28 cellular contexts compared by ENCODE assay signal in genomic region chr1:23797478-23798448, GRCh38. TPM values are rescaled to one million over a fixed set of nuclear protein-coding genes. Genes with fewer than 3 reads are reported as not detected.
DNase-seq lines count a peak whose midpoint lies in the region; ATAC-seq, FAIRE-seq and TF ChIP-seq lines count a peak whose summit lies in the region.
"Had no signal": no experiment of that assay in that cellular context is flagged by ENCODE, and none has a peak within 500 bp of the region (broad histone marks: within the 10 kb centered on the region; RNA-seq: fewer than 3 reads in every experiment).

No MANE protein-coding gene starts in this region.

- BruUV-seq in GM12878 (replicated peaks; lab: Mats Ljungman, UMichigan): no TSS peak

- H3K36me3 Mint-ChIP-seq in activated naive CD8-positive, alpha-beta T cell: peaks cover 2% of the 10 kb centered on the region
- peaks cover 6% of the 10 kb centered on the region for H3K36me3 Mint-ChIP-seq in activated naive CD8-positive, alpha-beta T cell treated with anti-CD3 and anti-CD28 coated beads for 36 hours

- H3K4me1 ChIP-seq in GM12878 (ENCODE audit: control insufficient read depth, insufficient read depth, low read length): peaks cover 9% of the 10 kb centered on the region
- peaks cover 38% of the 10 kb centered on the region for H3K4me1 ChIP-seq in mesenchymal stem cell (ENCODE audit: control insufficient read depth, insufficient read depth, low read depth, low read length)
- peaks cover 14 to 51% (median 41%) of the 10 kb centered on the region in 4 donors for H3K4me1 ChIP-seq in transverse colon
- peaks cover 9 to 14% of the 10 kb centered on the region in 2 donors for H3K4me1 ChIP-seq in ascending aorta
- H3K4me1 ChIP-seq: BE2C had no signal

- H3K4me2 ChIP-seq in GM12878 (ENCODE audit: control insufficient read depth, insufficient read depth) (no peak overlapping the region), mesenchymal stem cell (ENCODE audit: low read length, poor library complexity, severe bottlenecking) (no peak overlapping the region)
- H3K4me2 ChIP-seq: smooth muscle cell had no signal

- POLR2A ChIA-PET in GM12878 (lab: Charles Lee): interaction anchor here (1.0 kb wide), 1 partner anchor 11 kb away, joined by 4 read pairs; no protein-coding TSS in a partner anchor

- no peaks in the 10 kb centered on the region for H3K9me3 Mint-ChIP-seq in activated naive CD8-positive, alpha-beta T cell (ENCODE audit: low read depth)
- no peaks in the 10 kb centered on the region for H3K9me3 Mint-ChIP-seq in activated naive CD8-positive, alpha-beta T cell treated with anti-CD3 and anti-CD28 coated beads for 36 hours
- H3K9me3 Mint-ChIP-seq: effector memory CD8-positive, alpha-beta T cell; H9; naive B cell had no signal

- H3K4me3 ChIP-seq in GM12878: no peak overlapping the region
- H3K4me3 ChIP-seq in mesenchymal stem cell (ENCODE audit: insufficient read depth in 1 of 2, low read depth in 1 of 2, low read length in 2 of 2): no peak overlapping the region
- H3K4me3 ChIP-seq in transverse colon: no peak overlapping the region
- H3K4me3 ChIP-seq in ascending aorta: no peak overlapping the region
- H3K4me3 ChIP-seq: coronary artery, esophagus muscularis mucosa, smooth muscle cell, tibial nerve had no signal

- intact Hi-C loops in GM12878 (cut with micrococcal nuclease; ENCODE audit: unreplicated experiment): no loop called here
- intact Hi-C loops in transverse colon (cut with DNase I; ENCODE audit: low total_unique reads): no loop called here
- intact Hi-C loops in ascending aorta (cut with DNase I): no loop called here
- intact Hi-C loops in left cardiac atrium (cut with DNase I): no loop called here

- peaks cover 10% of the 10 kb centered on the region for H3K4me1 Mint-ChIP-seq in activated naive CD8-positive, alpha-beta T cell (ENCODE audit: low read depth)
- peaks cover 20% of the 10 kb centered on the region for H3K4me1 Mint-ChIP-seq in activated naive CD8-positive, alpha-beta T cell treated with anti-CD3 and anti-CD28 coated beads for 36 hours

- H3K9me3 ChIP-seq in GM12878 (replicated peaks; ENCODE audit: control insufficient read depth, insufficient read depth, low read length) (no peaks in the 10 kb centered on the region), mesenchymal stem cell (ENCODE audit: control insufficient read depth, low read length) (no peaks in the 10 kb centered on the region), transverse colon (no peaks in the 10 kb centered on the region), ascending aorta (no peaks in the 10 kb centered on the region)
- H3K9me3 ChIP-seq: BE2C, esophagus muscularis mucosa, tibial nerve had no signal

- no peak overlapping the region for H2AK5ac ChIP-seq in mesenchymal stem cell (ENCODE audit: low read length, severe bottlenecking)

- H3K18ac ChIP-seq in mesenchymal stem cell (ENCODE audit: low read depth in 1 of 2, low read length in 2 of 2): no peak overlapping the region

- SMC1A ChIA-PET in GM12878 (lab: Charles Lee; ENCODE audit: uncharacterized antibody, unreplicated experiment): no interaction called here

- H3K79me1 ChIP-seq in mesenchymal stem cell (replicated peaks; ENCODE audit: low read length, poor library complexity, severe bottlenecking): peaks cover 33% of the 10 kb centered on the region

- peak overlapping the region; percentile 11 for H4K91ac ChIP-seq in mesenchymal stem cell (ENCODE audit: low read length)

- TF ChIP-seq CTCF in GM12878 (IDR thresholded peaks at IDR 0.05 in 2 of 3, conservative IDR thresholded peaks at IDR 0.05 in 1 of 3; ENCODE audit: control insufficient read depth in 2 of 3, extremely low read depth in 1 of 3, insufficient read depth in 1 of 3, low read depth in 3 of 3, low read length in 3 of 3): no peak
- no peak for TF ChIP-seq CTCF in transverse colon (IDR thresholded peaks at IDR 0.05)
- TF ChIP-seq CTCF in ascending aorta (IDR thresholded peaks at IDR 0.05): no peak

- H4K20me1 ChIP-seq in GM12878 (ENCODE audit: control insufficient read depth, insufficient read depth): no peaks in the 10 kb centered on the region

- no peaks in the 10 kb centered on the region for H3K27me3 ChIP-seq in GM12878 (replicated peaks in 1 of 2; ENCODE audit: control insufficient read depth in 2 of 2, insufficient read depth in 2 of 2, low read length in 1 of 2)
- no peaks in the 10 kb centered on the region for H3K27me3 ChIP-seq in mesenchymal stem cell (ENCODE audit: control insufficient read depth in 1 of 2, insufficient read depth in 1 of 2, low read length in 2 of 2)
- H3K27me3 ChIP-seq in transverse colon: no peaks in the 10 kb centered on the region
- H3K27me3 ChIP-seq in ascending aorta: no peaks in the 10 kb centered on the region
- H3K27me3 ChIP-seq: BE2C, esophagus muscularis mucosa, tibial nerve had no signal

- TF ChIP-seq EP300 in GM12878 (IDR thresholded peaks at IDR 0.05; ENCODE audit: borderline replicate concordance in 1 of 2, control insufficient read depth in 1 of 2, low read depth in 2 of 2, low read length in 2 of 2) (no peak), transverse colon (IDR thresholded peaks at IDR 0.05; ENCODE audit: low read depth) (no peak)

- DNase-seq in activated naive CD8-positive, alpha-beta T cell treated with anti-CD3 and anti-CD28 coated beads for 36 hours: no peak
- DNase-seq in GM12878 (ENCODE audit: low read depth, low spot score) (no peak), mesenchymal stem cell (no peak), transverse colon (no peak), ascending aorta (ENCODE audit: low spot score in 2 of 2) (no peak), left cardiac atrium (no peak)
- no peak for DNase-seq in activated CD4-positive, alpha-beta T cell treated with anti-CD3 and anti-CD28 coated beads, Interleukin-2, amount 50 U/mL, for 4 hours
- DNase-seq: activated CD4-positive, alpha-beta T cell treated with anti-CD3 and anti-CD28 coated beads for 1 hour; activated gamma-delta T cell; activated T-cell treated with anti-CD3 and anti-CD28 coated beads for 4 hours; BE2C; DND-41; effector memory CD8-positive, alpha-beta T cell; foreskin melanocyte; naive B cell; NCI-H1105 treated with DMSO at 0.1 percent for 48 hours; NCI-H2029; RPMI8226; stimulated activated CD4-positive, alpha-beta T cell treated with anti-CD3 and anti-CD28 coated beads, Interleukin-2, amount 100 ng/mL, for 24 hours had no signal

- in situ Hi-C loops in GM12878 (cut with MboI) (loop anchor here (25.0 kb wide), 1 partner anchor 1440 kb away; the partner anchor contains the start of genes RSRP1 and SYF2), transverse colon (cut with MboI; ENCODE audit: low pct_ligation_motif_present in 1 of 4, low pct_unique_long_range_greater_than_20kb in 1 of 4, low sequenced_read_pairs in 3 of 4) (no loop called here)

- no peak overlapping the region for H3K4me3 Mint-ChIP-seq in activated naive CD8-positive, alpha-beta T cell
- H3K4me3 Mint-ChIP-seq in activated naive CD8-positive, alpha-beta T cell treated with anti-CD3 and anti-CD28 coated beads for 36 hours: no peak overlapping the region

- no peak overlapping the region for H2BK5ac ChIP-seq in mesenchymal stem cell (ENCODE audit: low read depth, low read length, poor library complexity, severe bottlenecking)

- H3K79me2 ChIP-seq in GM12878 (ENCODE audit: control insufficient read depth, insufficient read depth, low read length): peaks cover 13% of the 10 kb centered on the region

- H3K27ac Mint-ChIP-seq in activated naive CD8-positive, alpha-beta T cell: peak overlapping the region; percentile 50
- H3K27ac Mint-ChIP-seq in activated naive CD8-positive, alpha-beta T cell treated with anti-CD3 and anti-CD28 coated beads for 36 hours: no peak overlapping the region

- H3K36me3 ChIP-seq in GM12878 (ENCODE audit: control insufficient read depth in 2 of 2, insufficient read depth in 2 of 2, low read length in 1 of 2): peaks cover 4 to 16% of the 10 kb centered on the region in 2 experiments; a peak in 3 of 4 replicates
- peaks cover 39 to 62% of the 10 kb centered on the region in 2 experiments for H3K36me3 ChIP-seq in mesenchymal stem cell (ENCODE audit: control insufficient read depth in 1 of 2, insufficient read depth in 2 of 2, low read depth in 1 of 2, low read length in 2 of 2)
- no peaks in the 10 kb centered on the region for H3K36me3 ChIP-seq in transverse colon
- peaks cover 24 to 26% of the 10 kb centered on the region in 2 donors for H3K36me3 ChIP-seq in ascending aorta
- H3K36me3 ChIP-seq: BE2C had no signal

- no peak overlapping the region for H3K14ac ChIP-seq in mesenchymal stem cell (ENCODE audit: low read length in 2 of 2)

- H3K23ac ChIP-seq in mesenchymal stem cell (ENCODE audit: low read length in 2 of 2): no peak overlapping the region

- TF ChIP-seq POLR2A in GM12878 (IDR thresholded peaks at IDR 0.05; ENCODE audit: low read depth, low read length) (0 out of 2 replicates have a peak, but pooled peaks have one; percentile 16), transverse colon (IDR thresholded peaks at IDR 0.05) (peak; percentile 7)

- no peak for FAIRE-seq in GM12878 (lab: Jason Lieb, UNC)
- FAIRE-seq: bronchial epithelial cell, GM19239 had no signal

- CTCF ChIA-PET in GM12878 (lab: Yijun Ruan, JAX): interaction anchor here (0.6 to 2.2 kb wide), 6 partner anchors 8 to 112 kb away, joined by 3 to 12 read pairs (median 4); no protein-coding TSS in a partner anchor

- H2BK12ac ChIP-seq in mesenchymal stem cell (ENCODE audit: low read length in 2 of 2): no peak overlapping the region

- ATAC-seq in GM12878 (no peak), left cardiac atrium (no peak)
- ATAC-seq: effector memory CD8-positive, alpha-beta T cell; SK-N-SH treated with all-trans-retinoic acid at 6 μM for 48 hours had no signal

- H3K27me3 Mint-ChIP-seq in activated naive CD8-positive, alpha-beta T cell: no peaks in the 10 kb centered on the region
- no peaks in the 10 kb centered on the region for H3K27me3 Mint-ChIP-seq in activated naive CD8-positive, alpha-beta T cell treated with anti-CD3 and anti-CD28 coated beads for 36 hours
- H3K27me3 Mint-ChIP-seq: effector memory CD8-positive, alpha-beta T cell; naive B cell had no signal

- no peak for TF ChIP-seq RAD21 in GM12878 (IDR thresholded peaks at IDR 0.05; ENCODE audit: insufficient read depth, low read depth, low read length)

- no peak overlapping the region for H2BK120ac ChIP-seq in mesenchymal stem cell (ENCODE audit: low read depth, low read length)

- H2BK15ac ChIP-seq in mesenchymal stem cell (ENCODE audit: low read depth, poor library complexity, severe bottlenecking): no peak overlapping the region

- H3K4ac ChIP-seq in mesenchymal stem cell (ENCODE audit: low read depth in 1 of 2, low read length in 2 of 2): no peak overlapping the region

- RAD21 ChIA-PET in GM12878 (lab: Charles Lee; ENCODE audit: unreplicated experiment): interaction anchor here (0.5 kb wide), 1 partner anchor 127 kb away, joined by 3 read pairs; no protein-coding TSS in a partner anchor

- H3K27ac ChIP-seq in GM12878 (ENCODE audit: control insufficient read depth, insufficient read depth) (no peak overlapping the region), mesenchymal stem cell (ENCODE audit: low read length, poor library complexity, severe bottlenecking) (no peak overlapping the region), transverse colon (peak overlapping the region; percentile 45 to 96 (median 93)), ascending aorta (no peak overlapping the region)

- no peak overlapping the region for H3K9ac ChIP-seq in GM12878 (ENCODE audit: control insufficient read depth, insufficient read depth, low read length)
- H3K9ac ChIP-seq in mesenchymal stem cell (ENCODE audit: low read length): no peak overlapping the region

- WGBS in GM12878 (ENCODE audit: insufficient coverage, insufficient replicate concordance, low lambda C conversion rate, missing lambda C conversion rate): 91% methylated on average over 18 of the region's 20 CpGs
- WGBS in mesenchymal stem cell: 97% methylated on average over 15 of the region's 20 CpGs
- 80 to 83% methylated on average over 1 to 19 of the region's 20 CpGs for WGBS in transverse colon (ENCODE audit: low coverage in 1 of 2), 2 donors

- no peak overlapping the region for H2AFZ ChIP-seq in GM12878 (ENCODE audit: control insufficient read depth, low read depth, low read length)
- H2AFZ ChIP-seq in mesenchymal stem cell (ENCODE audit: low read depth, low read length): no peak overlapping the region

- no peak overlapping the region for H4K8ac ChIP-seq in mesenchymal stem cell (ENCODE audit: low read length)

RNA-seq across cellular contexts. Expression of gene GALE, which starts 2.8 kb away (rescaled TPM):
- 10 to 100 TPM; 48.6 to 51.8 TPM for total RNA-seq in activated naive CD8-positive, alpha-beta T cell treated with anti-CD3 and anti-CD28 coated beads for 36 hours
- 22.6 and 31.0 TPM in 2 replicates for total RNA-seq in GM12878 (2013; cell fraction: nucleolus; rRNA removed)
- total RNA-seq in GM12878 (2014; rRNA removed) (46.8 and 51.6 TPM in 2 replicates), GM12878 (2014; rRNA removed; fragmentation: Illumina TruSeq; extraction: Trizol) (24.2 and 27.6 TPM in 2 replicates), GM12878 (2021) (41.7 and 47.5 TPM in 2 replicates), transverse colon (100 to 1,000 TPM in 2 of 4 donors, 10 to 100 TPM in 2; 28.5 to 166 (median 124) TPM), ascending aorta (30.4 TPM), left cardiac atrium (10 to 100 TPM in 1 of 2 donors, 1 to 10 TPM in 1; 9.7 to 16.0 TPM)
- polyA plus RNA-seq in GM12878 (2011; ENCODE audit: low read depth): 11.5 TPM
- polyA plus RNA-seq in GM12878 (2011; rRNA removed) (14.5 and 23.8 TPM in 2 replicates), GM12878 (2014; fragmentation: Illumina TruSeq; extraction: Trizol) (23.6 and 34.0 TPM in 2 replicates), GM12878 (2014; fragmentation: Nextera tagmentation; extraction: Ambion mirVana) (1 to 10 TPM; 4.2 to 10.0 TPM), GM12878 (2014; rRNA removed) (50.2 and 50.8 TPM in 2 replicates), GM12878 (2016; fragmentation: Nextera tagmentation; extraction: Ambion mirVana) (10 to 100 TPM; 72.2 to 93.7 TPM)
- 35.5 and 41.5 TPM in 2 replicates for polyA plus RNA-seq in GM12878 (2011; cell fraction: cytosol; rRNA removed)
- 46.5 and 47.9 TPM in 2 replicates for polyA plus RNA-seq in GM12878 (2011; cell fraction: nucleus; rRNA removed)
- polyA plus RNA-seq in GM12878 (2012): 21.1 and 26.8 TPM in 2 replicates
- 10.7 and 20.4 TPM in 2 replicates for polyA minus RNA-seq in GM12878 (2011; rRNA and poly(A)+ RNA removed)
- 10.0 and 10.7 TPM in 2 replicates for polyA minus RNA-seq in GM12878 (2011; cell fraction: cytosol; rRNA and poly(A)+ RNA removed)
- 7.7 and 12.5 TPM in 2 replicates for polyA minus RNA-seq in GM12878 (2011; cell fraction: nucleus; rRNA and poly(A)+ RNA removed)
- polyA plus RNA-seq in mesenchymal stem cell (2013, experiment 1 of 2): 44.9 TPM
- polyA plus RNA-seq in mesenchymal stem cell (2013, experiment 2 of 2): 45.0 TPM

RNA-seq across cellular contexts. Expression of gene LYPLA2, which starts 6.8 kb away (rescaled TPM):
- total RNA-seq in activated naive CD8-positive, alpha-beta T cell treated with anti-CD3 and anti-CD28 coated beads for 36 hours: 10 to 100 TPM; 76.8 to 79.5 TPM
- total RNA-seq in GM12878 (2013; cell fraction: nucleolus; rRNA removed): 15.9 and 20.7 TPM in 2 replicates
- total RNA-seq in GM12878 (2014; rRNA removed) (94.0 and 107 TPM in 2 replicates), GM12878 (2014; rRNA removed; fragmentation: Illumina TruSeq; extraction: Trizol) (28.8 and 30.1 TPM in 2 replicates), GM12878 (2021) (77.0 and 79.6 TPM in 2 replicates), transverse colon (100 to 1,000 TPM in 1 of 4 donors, 10 to 100 TPM in 3; 23.1 to 110 (median 84.4) TPM), ascending aorta (127 TPM), left cardiac atrium (10 to 100 TPM; 32.3 to 36.4 TPM)
- 23.2 TPM for polyA plus RNA-seq in GM12878 (2011; ENCODE audit: low read depth)
- polyA plus RNA-seq in GM12878 (2011; rRNA removed) (21.9 and 41.5 TPM in 2 replicates), GM12878 (2014; fragmentation: Illumina TruSeq; extraction: Trizol) (15.5 and 47.7 TPM in 2 replicates), GM12878 (2014; fragmentation: Nextera tagmentation; extraction: Ambion mirVana) (1 to 10 TPM; 2.7 to 5.9 TPM), GM12878 (2014; rRNA removed) (110 and 131 TPM in 2 replicates), GM12878 (2016; fragmentation: Nextera tagmentation; extraction: Ambion mirVana) (100 to 1,000 TPM; 116 to 129 TPM)
- polyA plus RNA-seq in GM12878 (2011; cell fraction: cytosol; rRNA removed): 72.1 and 103 TPM in 2 replicates
- polyA plus RNA-seq in GM12878 (2011; cell fraction: nucleus; rRNA removed): 115 and 123 TPM in 2 replicates
- 46.2 and 62.6 TPM in 2 replicates for polyA plus RNA-seq in GM12878 (2012)
- 25.5 and 47.7 TPM in 2 replicates for polyA minus RNA-seq in GM12878 (2011; rRNA and poly(A)+ RNA removed)
- polyA minus RNA-seq in GM12878 (2011; cell fraction: cytosol; rRNA and poly(A)+ RNA removed): 26.0 and 26.1 TPM in 2 replicates
- 16.3 and 23.5 TPM in 2 replicates for polyA minus RNA-seq in GM12878 (2011; cell fraction: nucleus; rRNA and poly(A)+ RNA removed)
- polyA plus RNA-seq in mesenchymal stem cell (2013, experiment 1 of 2): 62.5 TPM
- polyA plus RNA-seq in mesenchymal stem cell (2013, experiment 2 of 2): 61.5 TPM

RNA-seq across cellular contexts. Expression of gene PITHD1, which starts 19.5 kb away (rescaled TPM):
- 10 to 100 TPM; 89.1 to 92.3 TPM for total RNA-seq in activated naive CD8-positive, alpha-beta T cell treated with anti-CD3 and anti-CD28 coated beads for 36 hours
- 19.1 and 27.2 TPM in 2 replicates for total RNA-seq in GM12878 (2013; cell fraction: nucleolus; rRNA removed)
- total RNA-seq in GM12878 (2014; rRNA removed): 75.6 and 81.1 TPM in 2 replicates
- total RNA-seq in GM12878 (2014; rRNA removed; fragmentation: Illumina TruSeq; extraction: Trizol): 64.2 and 68.6 TPM in 2 replicates
- 61.7 and 65.5 TPM in 2 replicates for total RNA-seq in GM12878 (2021)
- 51.3 TPM for polyA plus RNA-seq in GM12878 (2011; ENCODE audit: low read depth)
- 80.5 and 82.2 TPM in 2 replicates for polyA plus RNA-seq in GM12878 (2011; rRNA removed)
- polyA plus RNA-seq in GM12878 (2011; cell fraction: cytosol; rRNA removed): 52.2 and 60.4 TPM in 2 replicates
- polyA plus RNA-seq in GM12878 (2011; cell fraction: nucleus; rRNA removed): 41.3 and 41.4 TPM in 2 replicates
- polyA plus RNA-seq in GM12878 (2012): 43.9 and 44.2 TPM in 2 replicates
- polyA plus RNA-seq in GM12878 (2014; fragmentation: Illumina TruSeq; extraction: Trizol): 64.4 and 69.9 TPM in 2 replicates
- polyA plus RNA-seq in GM12878 (2014; fragmentation: Nextera tagmentation; extraction: Ambion mirVana): 10 to 100 TPM; 23.7 to 43.3 TPM
- 69.6 and 72.6 TPM in 2 replicates for polyA plus RNA-seq in GM12878 (2014; rRNA removed)
- 10 to 100 TPM; 64.8 to 73.2 TPM for polyA plus RNA-seq in GM12878 (2016; fragmentation: Nextera tagmentation; extraction: Ambion mirVana)
- 15.8 and 23.9 TPM in 2 replicates for polyA minus RNA-seq in GM12878 (2011; rRNA and poly(A)+ RNA removed)
- 7.1 and 9.4 TPM in 2 replicates for polyA minus RNA-seq in GM12878 (2011; cell fraction: cytosol; rRNA and poly(A)+ RNA removed)
- 8.7 and 15.4 TPM in 2 replicates for polyA minus RNA-seq in GM12878 (2011; cell fraction: nucleus; rRNA and poly(A)+ RNA removed)
- 16.0 TPM for polyA plus RNA-seq in mesenchymal stem cell (2013, experiment 1 of 2)
- polyA plus RNA-seq in mesenchymal stem cell (2013, experiment 2 of 2): 16.3 TPM
- total RNA-seq in transverse colon: 10 to 100 TPM; 36.7 to 40.6 (median 38.9) TPM
- total RNA-seq in ascending aorta: 60.1 TPM
- total RNA-seq in left cardiac atrium: 10 to 100 TPM; 34.9 to 39.6 TPM

RNA-seq across cellular contexts. Expression of gene HMGCL, which starts 27.5 kb away (rescaled TPM):
- 10 to 100 TPM; 29.2 to 30.3 TPM for total RNA-seq in activated naive CD8-positive, alpha-beta T cell treated with anti-CD3 and anti-CD28 coated beads for 36 hours
- total RNA-seq in GM12878 (2013; cell fraction: nucleolus; rRNA removed): 49.0 and 49.4 TPM in 2 replicates
- 34.2 and 35.9 TPM in 2 replicates for total RNA-seq in GM12878 (2014; rRNA removed)
- total RNA-seq in GM12878 (2014; rRNA removed; fragmentation: Illumina TruSeq; extraction: Trizol): 29.4 and 34.0 TPM in 2 replicates
- 29.4 and 33.1 TPM in 2 replicates for total RNA-seq in GM12878 (2021)
- 32.9 TPM for polyA plus RNA-seq in GM12878 (2011; ENCODE audit: low read depth)
- 30.6 and 35.5 TPM in 2 replicates for polyA plus RNA-seq in GM12878 (2011; rRNA removed)
- 35.9 and 40.0 TPM in 2 replicates for polyA plus RNA-seq in GM12878 (2011; cell fraction: cytosol; rRNA removed)
- 21.1 and 28.7 TPM in 2 replicates for polyA plus RNA-seq in GM12878 (2011; cell fraction: nucleus; rRNA removed)
- polyA plus RNA-seq in GM12878 (2012): 32.2 and 51.7 TPM in 2 replicates
- 28.0 and 34.2 TPM in 2 replicates for polyA plus RNA-seq in GM12878 (2014; fragmentation: Illumina TruSeq; extraction: Trizol)
- 100 to 1,000 TPM in 1 of 2 experiments, 10 to 100 TPM in 1; 75.9 to 127 TPM for polyA plus RNA-seq in GM12878 (2014; fragmentation: Nextera tagmentation; extraction: Ambion mirVana)
- polyA plus RNA-seq in GM12878 (2014; rRNA removed): 32.1 and 37.3 TPM in 2 replicates
- polyA plus RNA-seq in GM12878 (2016; fragmentation: Nextera tagmentation; extraction: Ambion mirVana): 10 to 100 TPM; 40.1 to 40.5 TPM
- 25.5 and 28.4 TPM in 2 replicates for polyA minus RNA-seq in GM12878 (2011; rRNA and poly(A)+ RNA removed)
- 6.3 and 8.2 TPM in 2 replicates for polyA minus RNA-seq in GM12878 (2011; cell fraction: cytosol; rRNA and poly(A)+ RNA removed)
- 8.8 and 12.3 TPM in 2 replicates for polyA minus RNA-seq in GM12878 (2011; cell fraction: nucleus; rRNA and poly(A)+ RNA removed)
- polyA plus RNA-seq in mesenchymal stem cell (2013, experiment 1 of 2): 24.4 TPM
- polyA plus RNA-seq in mesenchymal stem cell (2013, experiment 2 of 2): 23.7 TPM
- 10 to 100 TPM; 59.8 to 83.4 (median 60.7) TPM for total RNA-seq in transverse colon
- 7.3 TPM for total RNA-seq in ascending aorta
- 10 to 100 TPM; 23.1 to 23.4 TPM for total RNA-seq in left cardiac atrium

RNA-seq across cellular contexts. Expression of gene ELOA, which starts 54.5 kb away (rescaled TPM):
- total RNA-seq in activated naive CD8-positive, alpha-beta T cell treated with anti-CD3 and anti-CD28 coated beads for 36 hours: 10 to 100 TPM; 58.5 to 60.6 TPM
- total RNA-seq in GM12878 (2013; cell fraction: nucleolus; rRNA removed): 28.4 and 30.8 TPM in 2 replicates
- total RNA-seq in GM12878 (2014; rRNA removed) (31.3 and 31.8 TPM in 2 replicates), GM12878 (2014; rRNA removed; fragmentation: Illumina TruSeq; extraction: Trizol) (44.2 and 47.9 TPM in 2 replicates), GM12878 (2021) (46.2 and 46.6 TPM in 2 replicates), transverse colon (10 to 100 TPM in 3 of 4 donors, 1 to 10 TPM in 1; 9.6 to 39.3 (median 33.2) TPM), ascending aorta (22.6 TPM), left cardiac atrium (10 to 100 TPM; 30.0 to 30.2 TPM)
- 17.7 TPM for polyA plus RNA-seq in GM12878 (2011; ENCODE audit: low read depth)
- polyA plus RNA-seq in GM12878 (2011; rRNA removed) (23.5 and 25.7 TPM in 2 replicates), GM12878 (2014; fragmentation: Illumina TruSeq; extraction: Trizol) (56.4 and 63.3 TPM in 2 replicates), GM12878 (2014; fragmentation: Nextera tagmentation; extraction: Ambion mirVana) (10 to 100 TPM; 20.1 to 24.8 TPM), GM12878 (2014; rRNA removed) (30.8 and 33.4 TPM in 2 replicates), GM12878 (2016; fragmentation: Nextera tagmentation; extraction: Ambion mirVana) (10 to 100 TPM; 57.7 to 63.6 TPM)
- 15.8 and 16.9 TPM in 2 replicates for polyA plus RNA-seq in GM12878 (2011; cell fraction: cytosol; rRNA removed)
- 24.1 and 27.3 TPM in 2 replicates for polyA plus RNA-seq in GM12878 (2011; cell fraction: nucleus; rRNA removed)
- polyA plus RNA-seq in GM12878 (2012): 26.6 and 26.9 TPM in 2 replicates
- polyA minus RNA-seq in GM12878 (2011; rRNA and poly(A)+ RNA removed): 16.8 and 18.0 TPM in 2 replicates
- polyA minus RNA-seq in GM12878 (2011; cell fraction: cytosol; rRNA and poly(A)+ RNA removed): 13.8 and 16.6 TPM in 2 replicates
- 8.3 and 14.5 TPM in 2 replicates for polyA minus RNA-seq in GM12878 (2011; cell fraction: nucleus; rRNA and poly(A)+ RNA removed)
- polyA plus RNA-seq in mesenchymal stem cell (2013, experiment 1 of 2): 29.3 TPM
- polyA plus RNA-seq in mesenchymal stem cell (2013, experiment 2 of 2): 28.1 TPM

Comparison
In these comparisons a context has a peak if more than half of its experiments do, and no peak if none do; other contexts are left out.
1. H3K27ac ChIP-seq: peak in transverse colon (4 of 4); none in GM12878 (single experiment), mesenchymal stem cell (single experiment) and ascending aorta (0 of 2).